ENCODE assay signal across 8 cellular contexts in the genomic region with DNA sequence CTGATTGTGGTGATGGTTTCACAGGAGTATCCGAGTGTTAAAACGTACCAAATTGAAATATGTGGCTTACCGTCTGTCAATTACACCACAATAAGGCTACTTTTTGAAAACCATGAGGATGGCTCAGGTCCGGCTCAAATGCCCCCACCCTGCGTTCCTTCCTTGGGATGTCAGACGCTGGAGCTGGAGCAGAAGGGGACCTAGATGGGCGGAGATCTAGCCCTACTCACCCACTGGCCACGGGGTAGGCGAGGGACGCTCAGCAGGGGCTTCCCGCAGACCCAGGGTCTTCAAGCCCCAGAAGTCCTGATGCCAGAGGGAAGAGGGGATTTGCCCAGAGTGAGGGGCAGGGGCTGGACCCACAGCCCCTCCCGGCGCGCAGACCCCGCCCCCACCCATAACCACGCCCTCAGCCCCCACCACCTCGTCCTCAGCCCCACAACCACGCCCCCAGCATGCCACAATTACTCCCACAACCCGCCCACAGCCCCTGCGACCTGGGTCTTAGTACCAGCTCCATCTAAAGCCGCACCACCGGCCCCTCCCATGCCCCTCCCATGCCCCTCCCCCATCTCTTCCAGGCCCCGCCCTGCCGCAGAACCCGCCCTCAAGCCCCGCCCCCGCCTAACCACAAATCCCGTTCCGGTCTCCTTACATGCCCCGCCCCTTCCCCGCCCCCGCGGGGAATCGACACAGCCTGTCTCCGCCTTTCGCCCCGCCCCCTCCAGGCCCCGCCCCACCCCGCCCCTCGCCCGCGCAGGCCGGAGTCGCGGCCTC. TPM values are rescaled to one million over a fixed set of nuclear protein-coding genes. Genes with fewer than 3 reads are reported as not detected.
DNase-seq lines count a peak whose midpoint lies in the region; ATAC-seq and TF ChIP-seq lines count a peak whose summit lies in the region.

A gene with protein sequence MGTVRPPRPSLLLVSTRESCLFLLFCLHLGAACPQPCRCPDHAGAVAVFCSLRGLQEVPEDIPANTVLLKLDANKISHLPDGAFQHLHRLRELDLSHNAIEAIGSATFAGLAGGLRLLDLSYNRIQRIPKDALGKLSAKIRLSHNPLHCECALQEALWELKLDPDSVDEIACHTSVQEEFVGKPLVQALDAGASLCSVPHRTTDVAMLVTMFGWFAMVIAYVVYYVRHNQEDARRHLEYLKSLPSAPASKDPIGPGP (plus strand): TSS at position 764 of the 777 bp plus-strand sequence. CDS start 1,135 bp downstream, outside the sequence.

- peak within 1 kb of the TSS; percentile 98 for H3K4me2 ChIP-seq in PC-3 (ENCODE audit: low read length)

- POLR2A ChIA-PET in CD8-positive, alpha-beta T cell (lab: Charles Lee) = interaction anchor here (0.9 kb wide), 1 partner anchor 116 kb away, joined by 3 read pairs; a partner anchor contains a TSS
- POLR2A ChIA-PET in PC-3 (lab: Charles Lee; ENCODE audit: unreplicated experiment) = no interaction called here

- peak within 1 kb of the TSS; percentile 75 for H3K9ac ChIP-seq in PC-3 (ENCODE audit: low read length)

- H3K9me2 ChIP-seq in PC-3 (replicated peaks; ENCODE audit: low read length) = no peaks in the 10 kb centered on the region

- peaks cover 9% of the 10 kb centered on the region for H3K4me1 ChIP-seq in CD8-positive, alpha-beta T cell (ENCODE audit: insufficient read depth, low read length)
- H3K4me1 ChIP-seq in PC-3 (ENCODE audit: insufficient read depth, low read length) (no peaks in the 10 kb centered on the region), thoracic aorta (ENCODE audit: control insufficient read depth in 1 of 2, low read depth in 2 of 2) (peaks cover 3 to 9% of the 10 kb centered on the region in 2 donors)

- H3K27ac ChIP-seq in CD8-positive, alpha-beta T cell (ENCODE audit: low read depth, low read length) = no peak within 1 kb of the TSS
- H3K27ac ChIP-seq in PC-3 (ENCODE audit: low read length) (no peak within 1 kb of the TSS), thoracic aorta (no peak within 1 kb of the TSS)

- H3K27me3 Mint-ChIP-seq in CD8-positive, alpha-beta T cell (ENCODE audit: low read depth) = peaks cover 5% of the 10 kb centered on the region
- H3K27me3 Mint-ChIP-seq in osteocyte (ENCODE audit: unreplicated experiment) = peaks cover 22% of the 10 kb centered on the region

- ATAC-seq in CD8-positive, alpha-beta T cell = peak; percentile 86
- peak; percentile 52 for ATAC-seq in HG03175 (IDR thresholded peaks at IDR 0.05; ENCODE audit: unreplicated experiment)
- peak; percentile 74 for ATAC-seq in PC-3
- peak; percentile 42 for ATAC-seq in thoracic aorta (ENCODE audit: insufficient number of reproducible peaks, low FRiP score, low read depth)
- no peak for ATAC-seq in GM18873 (IDR thresholded peaks at IDR 0.05; ENCODE audit: low FRiP score, unreplicated experiment)

- H3K27ac Mint-ChIP-seq in CD8-positive, alpha-beta T cell = no peak within 1 kb of the TSS
- H3K27ac Mint-ChIP-seq in osteocyte (ENCODE audit: unreplicated experiment) = no peak within 1 kb of the TSS

- CTCF ChIA-PET in CD8-positive, alpha-beta T cell (lab: Charles Lee) = no interaction called here
- CTCF ChIA-PET in PC-3 (lab: Charles Lee) = interaction anchor here (0.6 kb wide), 1 partner anchor 87 kb away, joined by 3 read pairs; no protein-coding TSS in a partner anchor

- no peaks in the 10 kb centered on the region for H3K36me3 Mint-ChIP-seq in CD8-positive, alpha-beta T cell
- no peaks in the 10 kb centered on the region for H3K36me3 Mint-ChIP-seq in osteocyte (ENCODE audit: unreplicated experiment)

- TF ChIP-seq CTCF in CD8-positive, alpha-beta T cell (IDR thresholded peaks at IDR 0.05) = no peak
- no peak for TF ChIP-seq CTCF in PC-3 (conservative IDR thresholded peaks at IDR 0.05; ENCODE audit: low read depth, low read length)
- TF ChIP-seq CTCF in osteocyte (IDR thresholded peaks at IDR 0.05) = no peak
- TF ChIP-seq CTCF in thoracic aorta (IDR thresholded peaks at IDR 0.05) = no peak

- peaks cover 5% of the 10 kb centered on the region for H3K4me1 Mint-ChIP-seq in CD8-positive, alpha-beta T cell (ENCODE audit: low read depth)
- no peaks in the 10 kb centered on the region for H3K4me1 Mint-ChIP-seq in osteocyte (ENCODE audit: unreplicated experiment)

- peak within 1 kb of the TSS; percentile 69 for H3K4me3 ChIP-seq in CD8-positive, alpha-beta T cell (ENCODE audit: low read depth, low read length)
- H3K4me3 ChIP-seq in PC-3 (ENCODE audit: low read length) = peak within 1 kb of the TSS; percentile 81
- peak within 1 kb of the TSS; percentile 80 for H3K4me3 ChIP-seq in thoracic aorta

- intact Hi-C loops in CD8-positive, alpha-beta T cell (cut with DNase I, micrococcal nuclease) = loop anchor here (1.0 to 10.0 kb wide), 5 partner anchors 27 to 1480 kb away; a partner anchor contains a TSS
- intact Hi-C loops in PC-3 (cut with micrococcal nuclease) = loop anchor here (10.0 kb wide), 1 partner anchor 120 kb away; a partner anchor contains a TSS

- H2AFZ ChIP-seq in PC-3 (ENCODE audit: low read length) = peak within 1 kb of the TSS; percentile 92

- no peaks in the 10 kb centered on the region for H4K20me1 ChIP-seq in PC-3 (ENCODE audit: low read length)

- no TSS peak for BruUV-seq in PC-3 (replicated peaks; lab: Mats Ljungman, UMichigan)

- H3K4me3 Mint-ChIP-seq in CD8-positive, alpha-beta T cell = peak within 1 kb of the TSS; percentile 80
- peak within 1 kb of the TSS; percentile 78 for H3K4me3 Mint-ChIP-seq in osteocyte (ENCODE audit: unreplicated experiment)

- no peaks in the 10 kb centered on the region for H3F3A ChIP-seq in PC-3 (ENCODE audit: low read length, unreplicated experiment)

- no peaks in the 10 kb centered on the region for H3K79me2 ChIP-seq in PC-3 (ENCODE audit: low read length)

- DNase-seq in CD8-positive, alpha-beta T cell = peak; percentile 58 to 86 (median 75)
- DNase-seq in PC-3 = peak; percentile 86
- DNase-seq in activated gamma-delta T cell (lab: John Stamatoyannopoulos, UW) = peak; percentile 67
- DNase-seq in germinal center (ENCODE audit: low spot score) = peak; percentile 89
- no peak for DNase-seq in osteocyte (ENCODE audit: extremely low spot score, unreplicated experiment)
- DNase-seq in thoracic aorta (ENCODE audit: low spot score) = peak; percentile 45

- no peaks in the 10 kb centered on the region for H3K27me3 ChIP-seq in CD8-positive, alpha-beta T cell (ENCODE audit: insufficient read depth, low read length)
- H3K27me3 ChIP-seq in PC-3 (ENCODE audit: low read length) = peaks cover 13% of the 10 kb centered on the region; the same call in 1 of the 2 replicates
- H3K27me3 ChIP-seq in thoracic aorta (replicated peaks; ENCODE audit: insufficient read depth) = no peaks in the 10 kb centered on the region

- H3K9me3 ChIP-seq in CD8-positive, alpha-beta T cell (ENCODE audit: low read length) = no peaks in the 10 kb centered on the region
- H3K9me3 ChIP-seq in PC-3 (ENCODE audit: low read length) = no peaks in the 10 kb centered on the region
- peaks cover 5% of the 10 kb centered on the region for H3K9me3 ChIP-seq in thoracic aorta

- H3K36me3 ChIP-seq in CD8-positive, alpha-beta T cell (ENCODE audit: insufficient read depth, low read length) = no peaks in the 10 kb centered on the region
- H3K36me3 ChIP-seq in PC-3 (ENCODE audit: low read depth, low read length) = no peaks in the 10 kb centered on the region
- no peaks in the 10 kb centered on the region for H3K36me3 ChIP-seq in thoracic aorta

- peaks cover 13% of the 10 kb centered on the region for H3K9me3 Mint-ChIP-seq in CD8-positive, alpha-beta T cell
- peaks cover 6% of the 10 kb centered on the region for H3K9me3 Mint-ChIP-seq in osteocyte (ENCODE audit: unreplicated experiment)

RNA-seq across cellular contexts. Expression of the gene that starts here (rescaled TPM):
- under 1 TPM; 0.39 to 0.68 TPM for total RNA-seq in CD8-positive, alpha-beta T cell
- total RNA-seq in PC-3 (2014; rRNA removed) (3.1 and 4.1 TPM in 2 replicates), osteocyte (4.0 and 4.2 TPM in 2 replicates), thoracic aorta (1 to 10 TPM; 6.5 to 8.3 TPM)

Comparison
In these comparisons a context has a peak if more than half of its experiments do, and no peak if none do; other contexts are left out.
1. Peak in DNase-seq, ATAC-seq and H3K4me3 ChIP-seq in CD8-positive, alpha-beta T cell; RNA of the gene not detected or under 1 TPM.